Comparison of ENCODE assay signal across 8 cellular contexts in genomic region chr1:145891587-145892485, GRCh38. TPM values are rescaled to one million over a fixed set of nuclear protein-coding genes. Genes with fewer than 3 reads are reported as not detected.
DNase-seq lines count a peak whose midpoint lies in the region; ATAC-seq and TF ChIP-seq lines count a peak whose summit lies in the region.

No MANE protein-coding gene starts in this region.

- no peaks in the 10 kb centered on the region for H3K9me3 ChIP-seq in skeletal muscle tissue (ENCODE audit: control insufficient read depth in 3 of 3, low read length in 3 of 3)

- H3K27ac ChIP-seq in skeletal muscle tissue (ENCODE audit: low read depth, low read length): peak overlapping the region; percentile 84

- peak overlapping the region; percentile 54 to 74 (median 62) for H3K9ac ChIP-seq in skeletal muscle tissue (ENCODE audit: low read depth in 1 of 3, low read length in 3 of 3)

- H3K36me3 ChIP-seq in skeletal muscle tissue (ENCODE audit: control insufficient read depth in 3 of 3, insufficient read depth in 3 of 3, low read length in 3 of 3): no peaks in the 10 kb centered on the region

- DNase-seq in AG08395 (ENCODE audit: low spot score): peak; percentile 96
- peak; percentile 91 for DNase-seq in NCI-H2171 (lab: John Stamatoyannopoulos, UW)
- peak; percentile 98 for DNase-seq in cerebellar cortex (ENCODE audit: low spot score)
- DNase-seq in inferior parietal cortex (ENCODE audit: extremely low spot score): peak; percentile 96

- H3K4me1 ChIP-seq in skeletal muscle tissue (ENCODE audit: control insufficient read depth in 3 of 3, insufficient read depth in 3 of 3, low read length in 3 of 3): peaks cover 15 to 28% (median 19%) of the 10 kb centered on the region in 3 donors

- ATAC-seq in GM21723 (IDR thresholded peaks at IDR 0.05; ENCODE audit: unreplicated experiment) (peak; percentile 48), GM19035 (IDR thresholded peaks at IDR 0.05; ENCODE audit: unreplicated experiment) (no peak)

- TF ChIP-seq CTCF in WI38 (IDR thresholded peaks at IDR 0.05; ENCODE audit: low read depth, low read length): peak; percentile 96

- peak overlapping the region; percentile 23; the same call in 1 of the 2 replicates for H3K4me3 ChIP-seq in WI38 (ENCODE audit: low read depth, low read length)
- H3K4me3 ChIP-seq in skeletal muscle tissue (ENCODE audit: low read length in 3 of 3): peak overlapping the region; percentile 34 to 65 (median 50)

- H3K27me3 ChIP-seq in skeletal muscle tissue (ENCODE audit: control insufficient read depth in 3 of 3, insufficient read depth in 3 of 3, low read length in 3 of 3): no peaks in the 10 kb centered on the region

RNA-seq across cellular contexts. Expression of gene ANKRD35, which starts 6.2 kb away (rescaled TPM):
- total RNA-seq in skeletal muscle tissue: 1.6 TPM

RNA-seq across cellular contexts. Expression of gene ITGA10, which starts 18.0 kb away (rescaled TPM):
- total RNA-seq in skeletal muscle tissue: 3.1 TPM

RNA-seq across cellular contexts. Expression of gene PEX11B, which starts 26.7 kb away (rescaled TPM):
- 26.6 TPM for total RNA-seq in skeletal muscle tissue

RNA-seq across cellular contexts. Expression of gene PIAS3, which starts 33.0 kb away (rescaled TPM):
- total RNA-seq in skeletal muscle tissue: 5.7 TPM

RNA-seq across cellular contexts. Expression of gene RBM8A, which starts 35.4 kb away (rescaled TPM):
- total RNA-seq in skeletal muscle tissue: 36.5 TPM
